Comparison of ENCODE assay signal across 13 cellular contexts in the genomic region with DNA sequence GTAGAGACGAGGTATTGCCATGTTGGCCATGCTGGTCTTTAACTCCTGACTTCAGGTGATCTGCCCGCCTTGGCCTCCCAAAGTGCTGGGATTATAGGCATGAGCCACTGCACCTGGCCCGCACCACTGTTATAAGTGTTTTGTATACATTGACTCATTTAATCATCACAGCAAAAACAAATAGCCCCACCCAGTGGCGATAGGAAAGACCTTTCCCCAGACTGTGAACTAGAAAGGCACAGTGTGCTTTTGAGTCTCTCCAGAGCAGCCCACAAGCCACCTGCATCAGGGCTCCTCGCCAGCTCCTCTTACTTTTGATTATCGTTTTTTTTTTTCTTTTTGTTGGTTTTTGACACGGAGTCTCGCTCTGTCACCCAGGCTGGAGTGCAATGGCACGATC. TPM values are rescaled to one million over a fixed set of nuclear protein-coding genes. Genes with fewer than 3 reads are reported as not detected.
DNase-seq lines count a peak whose midpoint lies in the region; ATAC-seq and TF ChIP-seq lines count a peak whose summit lies in the region.
"Had no signal": no experiment of that assay in that cellular context is flagged by ENCODE, and none has a peak within 500 bp of the region (broad histone marks: within the 10 kb centered on the region; RNA-seq: fewer than 3 reads in every experiment).

No MANE protein-coding gene starts in this region.

- no peaks in the 10 kb centered on the region; the same call in 2 of the 3 replicates for H3K4me1 Mint-ChIP-seq in GM23338

- H3F3A ChIP-seq in GM23338 (replicated peaks; ENCODE audit: low read depth), result no peaks in the 10 kb centered on the region

- H3K27ac Mint-ChIP-seq in GM23338, result no peak overlapping the region

- TF ChIP-seq CTCF in DND-41 (IDR thresholded peaks at IDR 0.05; ENCODE audit: borderline replicate concordance, extremely low read depth, low read length, poor library complexity, severe bottlenecking) (peak; percentile 18), GM23338 (conservative IDR thresholded peaks at IDR 0.05; ENCODE audit: low read depth in 2 of 2) (peak; percentile 61 to 71), fibroblast of pulmonary artery (IDR thresholded peaks at IDR 0.05; ENCODE audit: low read length, missing control alignments) (no peak)

- intact Hi-C loops in sciatic nerve (cut with DNase I), result no loop called here

- H3K9me3 ChIP-seq in DND-41 (ENCODE audit: insufficient read depth, low read length, severe bottlenecking), result peaks cover 17% of the 10 kb centered on the region

- H4K20me1 ChIP-seq in DND-41 (ENCODE audit: insufficient read depth, low read length) (no peaks in the 10 kb centered on the region), GM23338 (replicated peaks; ENCODE audit: insufficient read depth) (no peaks in the 10 kb centered on the region)

- H3K4me2 ChIP-seq in DND-41 (ENCODE audit: insufficient read depth, low read length) (no peak overlapping the region), GM23338 (no peak overlapping the region)

- H3K4me1 ChIP-seq in DND-41 (ENCODE audit: insufficient read depth, low read length) (no peaks in the 10 kb centered on the region), GM23338 (ENCODE audit: insufficient read depth) (no peaks in the 10 kb centered on the region)
- H3K4me1 ChIP-seq: spleen, tibial nerve had no signal

- H3K9ac ChIP-seq in DND-41 (ENCODE audit: low read depth, low read length), result no peak overlapping the region

- H3K4me3 Mint-ChIP-seq in GM23338, result no peak overlapping the region

- H3K9me2 ChIP-seq in GM23338 (ENCODE audit: insufficient read depth), result no peaks in the 10 kb centered on the region

- H3K27me3 ChIP-seq in DND-41 (ENCODE audit: insufficient read depth, low read length, poor library complexity) (no peaks in the 10 kb centered on the region), GM23338 (ENCODE audit: insufficient read depth) (no peaks in the 10 kb centered on the region)
- H3K27me3 ChIP-seq: tibial nerve had no signal

- no peak overlapping the region for H3K4me3 ChIP-seq in DND-41 (ENCODE audit: low read depth in 1 of 2, low read length in 2 of 2)
- no peak overlapping the region for H3K4me3 ChIP-seq in GM23338
- H3K4me3 ChIP-seq in fibroblast of pulmonary artery (replicated peaks; ENCODE audit: low read depth, low read length), result no peak overlapping the region
- H3K4me3 ChIP-seq: lung, spleen, tibial nerve had no signal

- H2AFZ ChIP-seq in DND-41 (ENCODE audit: low read depth, low read length), result no peak overlapping the region
- H2AFZ ChIP-seq in GM23338, result no peak overlapping the region

- H3K36me3 ChIP-seq in DND-41 (ENCODE audit: insufficient read depth, low read length), result no peaks in the 10 kb centered on the region
- H3K36me3 ChIP-seq in GM23338 (ENCODE audit: insufficient read depth), result peaks cover 6% of the 10 kb centered on the region; the same call in 1 of the 2 replicates
- H3K36me3 ChIP-seq: spleen, tibial nerve had no signal

- DNase-seq in DND-41, result no peak
- peak; percentile 67 for DNase-seq in GM23338 (ENCODE audit: low spot score)
- peak; percentile 59 for DNase-seq in NCI-H69 (lab: John Stamatoyannopoulos, UW)
- peak; percentile 3 for DNase-seq in fibroblast of pulmonary artery (ENCODE audit: low read depth)
- no peak for DNase-seq in sciatic nerve (ENCODE audit: low spot score)
- DNase-seq in activated CD8-positive, alpha-beta memory T cell treated with anti-CD3 and anti-CD28 coated beads for 24 hours, result no peak
- DNase-seq in activated gamma-delta T cell (lab: John Stamatoyannopoulos, UW), result no peak
- DNase-seq in NCI-H226, result no peak
- DNase-seq: effector CD8-positive, alpha-beta T cell; NCI-H1092 treated with DMSO at 0.1 percent for 48 hours; spleen had no signal

- peaks cover 21% of the 10 kb centered on the region for H3K36me3 Mint-ChIP-seq in GM23338 (ENCODE audit: low read depth)

- H3K9me3 Mint-ChIP-seq in GM23338, result peaks cover 43% of the 10 kb centered on the region

- no peaks in the 10 kb centered on the region for H3K79me2 ChIP-seq in DND-41 (ENCODE audit: insufficient read depth, low read length)
- H3K79me2 ChIP-seq in GM23338 (replicated peaks; ENCODE audit: insufficient read depth), result no peaks in the 10 kb centered on the region

- H3K27ac ChIP-seq in DND-41 (ENCODE audit: low read length) (no peak overlapping the region), GM23338 (ENCODE audit: low read depth) (no peak overlapping the region)
- H3K27ac ChIP-seq: spleen, tibial nerve had no signal

- ATAC-seq in DND-41 (ENCODE audit: insufficient read depth, low read depth), result no peak
- ATAC-seq in GM23338, result peak; percentile 68
- ATAC-seq in sciatic nerve, result no peak

- peaks cover 3% of the 10 kb centered on the region for H3K27me3 Mint-ChIP-seq in GM23338 (ENCODE audit: insufficient read depth, low read depth, poor library complexity)

TF ChIP-seq in GM23338, 12 proteins besides CTCF, POLR2A, EP300 and RAD21 (continues in another document):
- TF ChIP-seq POLR2AphosphoS5 (IDR thresholded peaks at IDR 0.05; ENCODE audit: low read depth), result no peak
- TF ChIP-seq, protein P1, sequence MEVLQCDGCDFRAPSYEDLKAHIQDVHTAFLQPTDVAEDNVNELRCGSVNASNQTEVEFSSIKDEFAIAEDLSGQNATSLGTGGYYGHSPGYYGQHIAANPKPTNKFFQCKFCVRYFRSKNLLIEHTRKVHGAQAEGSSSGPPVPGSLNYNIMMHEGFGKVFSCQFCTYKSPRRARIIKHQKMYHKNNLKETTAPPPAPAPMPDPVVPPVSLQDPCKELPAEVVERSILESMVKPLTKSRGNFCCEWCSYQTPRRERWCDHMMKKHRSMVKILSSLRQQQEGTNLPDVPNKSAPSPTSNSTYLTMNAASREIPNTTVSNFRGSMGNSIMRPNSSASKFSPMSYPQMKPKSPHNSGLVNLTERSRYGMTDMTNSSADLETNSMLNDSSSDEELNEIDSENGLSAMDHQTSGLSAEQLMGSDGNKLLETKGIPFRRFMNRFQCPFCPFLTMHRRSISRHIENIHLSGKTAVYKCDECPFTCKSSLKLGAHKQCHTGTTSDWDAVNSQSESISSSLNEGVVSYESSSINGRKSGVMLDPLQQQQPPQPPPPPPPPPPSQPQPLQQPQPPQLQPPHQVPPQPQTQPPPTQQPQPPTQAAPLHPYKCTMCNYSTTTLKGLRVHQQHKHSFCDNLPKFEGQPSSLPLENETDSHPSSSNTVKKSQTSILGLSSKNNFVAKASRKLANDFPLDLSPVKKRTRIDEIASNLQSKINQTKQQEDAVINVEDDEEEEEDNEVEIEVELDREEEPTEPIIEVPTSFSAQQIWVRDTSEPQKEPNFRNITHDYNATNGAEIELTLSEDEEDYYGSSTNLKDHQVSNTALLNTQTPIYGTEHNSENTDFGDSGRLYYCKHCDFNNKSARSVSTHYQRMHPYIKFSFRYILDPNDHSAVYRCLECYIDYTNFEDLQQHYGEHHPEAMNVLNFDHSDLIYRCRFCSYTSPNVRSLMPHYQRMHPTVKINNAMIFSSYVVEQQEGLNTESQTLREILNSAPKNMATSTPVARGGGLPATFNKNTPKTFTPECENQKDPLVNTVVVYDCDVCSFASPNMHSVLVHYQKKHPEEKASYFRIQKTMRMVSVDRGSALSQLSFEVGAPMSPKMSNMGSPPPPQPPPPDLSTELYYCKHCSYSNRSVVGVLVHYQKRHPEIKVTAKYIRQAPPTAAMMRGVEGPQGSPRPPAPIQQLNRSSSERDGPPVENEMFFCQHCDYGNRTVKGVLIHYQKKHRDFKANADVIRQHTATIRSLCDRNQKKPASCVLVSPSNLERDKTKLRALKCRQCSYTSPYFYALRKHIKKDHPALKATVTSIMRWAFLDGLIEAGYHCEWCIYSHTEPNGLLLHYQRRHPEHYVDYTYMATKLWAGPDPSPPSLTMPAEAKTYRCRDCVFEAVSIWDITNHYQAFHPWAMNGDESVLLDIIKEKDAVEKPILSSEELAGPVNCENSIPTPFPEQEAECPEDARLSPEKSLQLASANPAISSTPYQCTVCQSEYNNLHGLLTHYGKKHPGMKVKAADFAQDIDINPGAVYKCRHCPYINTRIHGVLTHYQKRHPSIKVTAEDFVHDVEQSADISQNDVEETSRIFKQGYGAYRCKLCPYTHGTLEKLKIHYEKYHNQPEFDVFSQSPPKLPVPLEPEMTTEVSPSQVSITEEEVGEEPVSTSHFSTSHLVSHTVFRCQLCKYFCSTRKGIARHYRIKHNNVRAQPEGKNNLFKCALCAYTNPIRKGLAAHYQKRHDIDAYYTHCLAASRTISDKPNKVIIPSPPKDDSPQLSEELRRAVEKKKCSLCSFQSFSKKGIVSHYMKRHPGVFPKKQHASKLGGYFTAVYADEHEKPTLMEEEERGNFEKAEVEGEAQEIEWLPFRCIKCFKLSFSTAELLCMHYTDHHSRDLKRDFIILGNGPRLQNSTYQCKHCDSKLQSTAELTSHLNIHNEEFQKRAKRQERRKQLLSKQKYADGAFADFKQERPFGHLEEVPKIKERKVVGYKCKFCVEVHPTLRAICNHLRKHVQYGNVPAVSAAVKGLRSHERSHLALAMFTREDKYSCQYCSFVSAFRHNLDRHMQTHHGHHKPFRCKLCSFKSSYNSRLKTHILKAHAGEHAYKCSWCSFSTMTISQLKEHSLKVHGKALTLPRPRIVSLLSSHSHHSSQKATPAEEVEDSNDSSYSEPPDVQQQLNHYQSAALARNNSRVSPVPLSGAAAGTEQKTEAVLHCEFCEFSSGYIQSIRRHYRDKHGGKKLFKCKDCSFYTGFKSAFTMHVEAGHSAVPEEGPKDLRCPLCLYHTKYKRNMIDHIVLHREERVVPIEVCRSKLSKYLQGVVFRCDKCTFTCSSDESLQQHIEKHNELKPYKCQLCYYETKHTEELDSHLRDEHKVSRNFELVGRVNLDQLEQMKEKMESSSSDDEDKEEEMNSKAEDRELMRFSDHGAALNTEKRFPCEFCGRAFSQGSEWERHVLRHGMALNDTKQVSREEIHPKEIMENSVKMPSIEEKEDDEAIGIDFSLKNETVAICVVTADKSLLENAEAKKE (CRISPR knock-in tag; IDR thresholded peaks at IDR 0.05), result no peak

RNA-seq across cellular contexts. Expression of a gene that starts 27.9 kb away (rescaled TPM):
- 25.3 and 30.4 TPM in 2 replicates for total RNA-seq in GM23338 (2014; rRNA removed; shearing (Covaris generic))
- polyA plus RNA-seq in GM23338 (2016; fragmentation: Nextera tagmentation; extraction: Ambion mirVana), result 8.8 and 9.6 TPM in 2 replicates
- total RNA-seq in sciatic nerve, result 17.0 TPM

Comparison
In these comparisons a context has a peak if more than half of its experiments do, and no peak if none do; other contexts are left out.
1. DNase-seq: peak in GM23338 (single experiment), NCI-H69 (single experiment) and fibroblast of pulmonary artery (single experiment); none in DND-41 (single experiment), sciatic nerve (single experiment), activated CD8-positive, alpha-beta memory T cell treated with anti-CD3 and anti-CD28 coated beads for 24 hours (single experiment), activated gamma-delta T cell (single experiment) and NCI-H226 (single experiment).